In the genomic region with DNA sequence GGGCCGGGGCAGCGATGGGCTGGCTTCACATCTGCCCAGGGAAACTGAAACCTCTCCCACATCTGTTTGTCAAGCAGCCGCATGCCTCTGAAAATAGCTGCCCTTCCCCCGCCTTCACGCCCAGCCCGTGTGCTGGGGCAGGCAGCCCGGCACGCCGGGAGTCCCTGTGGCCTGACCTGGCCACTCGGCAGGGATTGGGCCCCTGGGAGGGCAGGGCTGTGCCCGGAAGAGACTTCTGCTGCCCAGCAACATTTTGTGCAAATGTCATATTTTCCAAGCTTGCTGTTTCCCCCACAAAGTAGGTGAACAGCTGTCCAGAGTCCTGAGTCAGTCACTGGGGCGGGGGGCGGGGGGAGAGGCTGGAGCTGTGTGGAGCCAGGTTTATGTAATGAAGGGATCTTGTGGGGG, we compare ENCODE assay signal across 1 cellular context.
TF ChIP-seq lines count a peak whose summit lies in the region.

No MANE protein-coding gene starts in this region.

TF ChIP-seq in HCT116, 20 proteins besides CTCF, POLR2A, EP300 and RAD21 (continued from another document):
- TF ChIP-seq, protein P1, sequence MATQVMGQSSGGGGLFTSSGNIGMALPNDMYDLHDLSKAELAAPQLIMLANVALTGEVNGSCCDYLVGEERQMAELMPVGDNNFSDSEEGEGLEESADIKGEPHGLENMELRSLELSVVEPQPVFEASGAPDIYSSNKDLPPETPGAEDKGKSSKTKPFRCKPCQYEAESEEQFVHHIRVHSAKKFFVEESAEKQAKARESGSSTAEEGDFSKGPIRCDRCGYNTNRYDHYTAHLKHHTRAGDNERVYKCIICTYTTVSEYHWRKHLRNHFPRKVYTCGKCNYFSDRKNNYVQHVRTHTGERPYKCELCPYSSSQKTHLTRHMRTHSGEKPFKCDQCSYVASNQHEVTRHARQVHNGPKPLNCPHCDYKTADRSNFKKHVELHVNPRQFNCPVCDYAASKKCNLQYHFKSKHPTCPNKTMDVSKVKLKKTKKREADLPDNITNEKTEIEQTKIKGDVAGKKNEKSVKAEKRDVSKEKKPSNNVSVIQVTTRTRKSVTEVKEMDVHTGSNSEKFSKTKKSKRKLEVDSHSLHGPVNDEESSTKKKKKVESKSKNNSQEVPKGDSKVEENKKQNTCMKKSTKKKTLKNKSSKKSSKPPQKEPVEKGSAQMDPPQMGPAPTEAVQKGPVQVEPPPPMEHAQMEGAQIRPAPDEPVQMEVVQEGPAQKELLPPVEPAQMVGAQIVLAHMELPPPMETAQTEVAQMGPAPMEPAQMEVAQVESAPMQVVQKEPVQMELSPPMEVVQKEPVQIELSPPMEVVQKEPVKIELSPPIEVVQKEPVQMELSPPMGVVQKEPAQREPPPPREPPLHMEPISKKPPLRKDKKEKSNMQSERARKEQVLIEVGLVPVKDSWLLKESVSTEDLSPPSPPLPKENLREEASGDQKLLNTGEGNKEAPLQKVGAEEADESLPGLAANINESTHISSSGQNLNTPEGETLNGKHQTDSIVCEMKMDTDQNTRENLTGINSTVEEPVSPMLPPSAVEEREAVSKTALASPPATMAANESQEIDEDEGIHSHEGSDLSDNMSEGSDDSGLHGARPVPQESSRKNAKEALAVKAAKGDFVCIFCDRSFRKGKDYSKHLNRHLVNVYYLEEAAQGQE (IDR thresholded peaks at IDR 0.05; ENCODE audit: low read depth): no peak
- TF ChIP-seq FOSL1 (IDR thresholded peaks at IDR 0.05; ENCODE audit: low read depth) (no peak), EZH2 (IDR thresholded peaks at IDR 0.05) (no peak), ZFX (IDR thresholded peaks at IDR 0.05) (no peak), CBX3 (IDR thresholded peaks at IDR 0.05; ENCODE audit: low read depth) (no peak), SRF (IDR thresholded peaks at IDR 0.05; ENCODE audit: low read depth) (no peak), TCF7L2 (IDR thresholded peaks at IDR 0.05; ENCODE audit: borderline replicate concordance, extremely low read depth, insufficient read depth, insufficient read length) (no peak), ELF1 (IDR thresholded peaks at IDR 0.05; ENCODE audit: borderline replicate concordance, low read depth) (no peak), YY1 (IDR thresholded peaks at IDR 0.05; ENCODE audit: extremely low read depth, insufficient replicate concordance, low read depth, low read length) (no peak), SIN3A (IDR thresholded peaks at IDR 0.05; ENCODE audit: low read depth) (no peak)
- TF ChIP-seq, protein P2, sequence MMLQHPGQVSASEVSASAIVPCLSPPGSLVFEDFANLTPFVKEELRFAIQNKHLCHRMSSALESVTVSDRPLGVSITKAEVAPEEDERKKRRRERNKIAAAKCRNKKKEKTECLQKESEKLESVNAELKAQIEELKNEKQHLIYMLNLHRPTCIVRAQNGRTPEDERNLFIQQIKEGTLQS (IDR thresholded peaks at IDR 0.05): no peak
